In genomic region chr13:29162638-29163037, GRCh38 we compare ENCODE assay signal across 13 cellular contexts.
DNase-seq lines count a peak whose midpoint lies in the region; ATAC-seq and TF ChIP-seq lines count a peak whose summit lies in the region.
"Had no signal": no experiment of that assay in that cellular context is flagged by ENCODE, and none has a peak within 500 bp of the region (broad histone marks: within the 10 kb centered on the region; RNA-seq: fewer than 3 reads in every experiment).

No MANE protein-coding gene starts in this region.

- H3K4me3 ChIP-seq in GM23248 = no peak overlapping the region
- H3K4me3 ChIP-seq in fibroblast of villous mesenchyme (ENCODE audit: low read depth, low read length) = no peak overlapping the region
- no peak overlapping the region for H3K4me3 ChIP-seq in smooth muscle cell
- H3K4me3 ChIP-seq: esophagus muscularis mucosa had no signal

- H3K27me3 ChIP-seq in GM23248 (replicated peaks; ENCODE audit: insufficient read depth) (0 out of 2 replicates have a peak, but pooled peaks cover 4% of the 10 kb centered on the region), smooth muscle cell (ENCODE audit: low read depth) (no peaks in the 10 kb centered on the region)
- H3K27me3 ChIP-seq: esophagus muscularis mucosa had no signal

- H3K9me2 ChIP-seq in GM23248 (ENCODE audit: insufficient read depth) = no peaks in the 10 kb centered on the region

- no peaks in the 10 kb centered on the region for H3K36me3 ChIP-seq in GM23248 (ENCODE audit: low read depth)
- H3K36me3 ChIP-seq in smooth muscle cell (ENCODE audit: low read depth) = no peaks in the 10 kb centered on the region
- H3K36me3 ChIP-seq: esophagus muscularis mucosa had no signal

- no peaks in the 10 kb centered on the region for H3K9me3 ChIP-seq in GM23248 (ENCODE audit: low read depth)
- no peaks in the 10 kb centered on the region for H3K9me3 ChIP-seq in smooth muscle cell (replicated peaks; ENCODE audit: low read depth)
- H3K9me3 ChIP-seq: esophagus muscularis mucosa had no signal

- H3K4me1 ChIP-seq in GM23248 (ENCODE audit: insufficient read depth) = no peaks in the 10 kb centered on the region
- peaks cover 5% of the 10 kb centered on the region for H3K4me1 ChIP-seq in smooth muscle cell (ENCODE audit: low read depth)
- H3K4me1 ChIP-seq: esophagus muscularis mucosa had no signal

- no peaks in the 10 kb centered on the region for H3F3A ChIP-seq in GM23248 (ENCODE audit: insufficient read depth)
- peaks cover 7% of the 10 kb centered on the region for H3F3A ChIP-seq in smooth muscle cell (ENCODE audit: low read depth)

- ATAC-seq in HG03442 (IDR thresholded peaks at IDR 0.05; ENCODE audit: unreplicated experiment) = no peak
- ATAC-seq: T-cell had no signal

- H3K4me2 ChIP-seq in GM23248 (ENCODE audit: unreplicated experiment) = peak overlapping the region; percentile 21
- peak overlapping the region; percentile 27 for H3K4me2 ChIP-seq in smooth muscle cell

- H2AFZ ChIP-seq in GM23248 = no peak overlapping the region
- H2AFZ ChIP-seq in smooth muscle cell (ENCODE audit: low read depth) = no peak overlapping the region

- DNase-seq in GM23248 = peak; percentile 56
- DNase-seq in OCI-M1 (lab: John Stamatoyannopoulos, UW) = peak; percentile 23
- peak; percentile 43 for DNase-seq in fibroblast of villous mesenchyme (ENCODE audit: low read depth)
- no peak for DNase-seq in smooth muscle cell (lab: John Stamatoyannopoulos, UW; ENCODE audit: unreplicated experiment)
- no peak for DNase-seq in DMS 273 treated with DMSO at 0.1 percent for 48 hours (lab: John Stamatoyannopoulos, UW)
- no peak for DNase-seq in stimulated activated CD4-positive, alpha-beta T cell treated with anti-CD3 and anti-CD28 coated beads, Interleukin-15, amount 100 ng/mL, for 24 hours
- DNase-seq: activated B cell treated with CpG ODN at 0.5 μM for 24 hours, COR-L47, mammary epithelial cell, small intestine, T-cell had no signal

- H3K27ac ChIP-seq in GM23248 (no peak overlapping the region), smooth muscle cell (ENCODE audit: low read depth) (no peak overlapping the region)
- H3K27ac ChIP-seq: esophagus muscularis mucosa had no signal

- in situ Hi-C loops in GM23248 (cut with MboI) = no loop called here

- H3K9ac ChIP-seq in GM23248 (no peak overlapping the region), smooth muscle cell (ENCODE audit: low read depth) (no peak overlapping the region)

- 13 to 23% methylated on average over 5 of the region's 5 CpGs for WGBS in GM23248 (ENCODE audit: low coverage in 1 of 2, low lambda C conversion rate in 2 of 2, missing lambda C conversion rate in 2 of 2), 2 experiments
- WGBS in smooth muscle cell (ENCODE audit: low lambda C conversion rate) = 11% methylated on average over 5 of the region's 5 CpGs

- H4K20me1 ChIP-seq in GM23248 (ENCODE audit: insufficient read depth) (no peaks in the 10 kb centered on the region), smooth muscle cell (ENCODE audit: low read depth) (no peaks in the 10 kb centered on the region)

- TF ChIP-seq CTCF in fibroblast of villous mesenchyme (IDR thresholded peaks at IDR 0.05; ENCODE audit: insufficient read depth, low read depth, low read length) (no peak), smooth muscle cell (IDR thresholded peaks at IDR 0.05; ENCODE audit: borderline replicate concordance, insufficient read depth, poor library complexity, severe bottlenecking) (no peak)

- H3K79me2 ChIP-seq in GM23248 (ENCODE audit: insufficient read depth) (no peaks in the 10 kb centered on the region), smooth muscle cell (ENCODE audit: low read depth) (no peaks in the 10 kb centered on the region)

Comparison
In these comparisons a context has a peak if more than half of its experiments do, and no peak if none do; other contexts are left out.
1. DNase-seq: peak in GM23248 (single experiment), OCI-M1 (single experiment) and fibroblast of villous mesenchyme (single experiment); none in smooth muscle cell (single experiment), DMS 273 treated with DMSO at 0.1 percent for 48 hours (single experiment) and stimulated activated CD4-positive, alpha-beta T cell treated with anti-CD3 and anti-CD28 coated beads, Interleukin-15, amount 100 ng/mL, for 24 hours (single experiment).